ENCODE assay signal across 27 cellular contexts in the genomic region with DNA sequence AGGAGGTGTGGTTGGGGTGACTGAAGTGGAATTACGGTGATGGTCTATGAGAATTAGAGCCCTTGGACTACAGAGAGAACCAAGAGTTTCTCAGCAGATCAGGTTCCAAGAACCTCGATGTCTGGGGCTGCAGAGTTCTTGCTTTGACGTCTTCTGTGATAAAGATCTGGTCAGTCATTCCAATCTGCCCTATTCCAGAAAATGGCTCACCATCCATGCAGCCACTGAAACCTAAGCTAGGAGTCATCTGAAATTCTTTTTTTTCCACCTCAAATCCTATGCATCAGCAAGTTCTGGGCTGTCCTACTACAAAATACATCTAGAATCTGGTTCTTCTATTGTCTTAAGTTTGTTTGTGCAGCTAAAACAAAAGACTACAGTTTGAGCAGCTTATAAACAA.
"Had no signal": no experiment of that assay in that cellular context is flagged by ENCODE, and none has a peak within 500 bp of the region (broad histone marks: within the 10 kb centered on the region; RNA-seq: fewer than 3 reads in every experiment).

No MANE protein-coding gene starts in this region.

- H3K36me3 Mint-ChIP-seq: naive thymus-derived CD4-positive, alpha-beta T cell; neural progenitor cell; stimulated activated effector memory CD8-positive, alpha-beta T cell treated with anti-CD3 and anti-CD28 coated beads, Interleukin-12 subunit alpha, Interleukin-12 subunit beta, amount 100 ng/mL, for 72 hours; type B pancreatic cell had no signal

- DNase-seq: dermis blood vessel endothelial cell; effector memory CD8-positive, alpha-beta T cell; erythroblast; foreskin keratinocyte; heart left ventricle; kidney; mesenchymal stem cell; midbrain; naive thymus-derived CD4-positive, alpha-beta T cell; stimulated activated CD4-positive, alpha-beta T cell treated with anti-CD3 and anti-CD28 coated beads, Interleukin-12 subunit alpha, Interleukin-12 subunit beta, amount 100 ng/mL, for 4 hours; stimulated activated CD4-positive, alpha-beta T cell treated with anti-CD3 and anti-CD28 coated beads, Interleukin-1b, Interleukin-23, amount 100 ng/mL, for 48 hours; stimulated activated CD4-positive, alpha-beta T cell treated with anti-CD3 and anti-CD28 coated beads, Interleukin-4, amount 100 ng/mL, for 1 hour; stimulated activated naive CD4-positive, alpha-beta T cell treated with Interleukin-2 at 50 U/mL for 16 hours; stomach; thyroid gland had no signal

- H3K27ac Mint-ChIP-seq: effector memory CD8-positive, alpha-beta T cell; naive thymus-derived CD4-positive, alpha-beta T cell; nephron; neural progenitor cell; stimulated activated effector memory CD8-positive, alpha-beta T cell treated with anti-CD3 and anti-CD28 coated beads, Interleukin-12 subunit alpha, Interleukin-12 subunit beta, amount 100 ng/mL, for 72 hours; type B pancreatic cell had no signal

- H3K4me3 Mint-ChIP-seq: effector memory CD8-positive, alpha-beta T cell; naive thymus-derived CD4-positive, alpha-beta T cell; nephron; neural progenitor cell; stimulated activated effector memory CD8-positive, alpha-beta T cell treated with anti-CD3 and anti-CD28 coated beads, Interleukin-12 subunit alpha, Interleukin-12 subunit beta, amount 100 ng/mL, for 72 hours; type B pancreatic cell had no signal

- ATAC-seq: effector memory CD8-positive, alpha-beta T cell; foreskin keratinocyte; gastroesophageal sphincter; heart left ventricle; left lobe of liver; naive thymus-derived CD4-positive, alpha-beta T cell; sciatic nerve; stimulated activated effector memory CD8-positive, alpha-beta T cell treated with anti-CD3 and anti-CD28 coated beads, Interleukin-12 subunit alpha, Interleukin-12 subunit beta, amount 100 ng/mL, for 72 hours had no signal

- H3K9me3 Mint-ChIP-seq: effector memory CD8-positive, alpha-beta T cell; naive thymus-derived CD4-positive, alpha-beta T cell; nephron; neural progenitor cell; stimulated activated effector memory CD8-positive, alpha-beta T cell treated with anti-CD3 and anti-CD28 coated beads, Interleukin-12 subunit alpha, Interleukin-12 subunit beta, amount 100 ng/mL, for 72 hours; type B pancreatic cell had no signal

- H3K4me1 Mint-ChIP-seq: nephron; neural progenitor cell; stimulated activated effector memory CD8-positive, alpha-beta T cell treated with anti-CD3 and anti-CD28 coated beads, Interleukin-12 subunit alpha, Interleukin-12 subunit beta, amount 100 ng/mL, for 72 hours had no signal

- H3K4me3 ChIP-seq: coronary artery, gastroesophageal sphincter, heart left ventricle, hepatocyte, neural progenitor cell, prostate gland, right atrium auricular region, smooth muscle cell, stomach, thyroid gland had no signal

- H3K27me3 Mint-ChIP-seq: type B pancreatic cell had no signal
